ENCODE assay signal across 10 cellular contexts in genomic region chr4:87498446-87498900, GRCh38. TPM values are rescaled to one million over a fixed set of nuclear protein-coding genes. Genes with fewer than 3 reads are reported as not detected.
DNase-seq lines count a peak whose midpoint lies in the region; ATAC-seq and TF ChIP-seq lines count a peak whose summit lies in the region.
"Had no signal": no experiment of that assay in that cellular context is flagged by ENCODE, and none has a peak within 500 bp of the region (broad histone marks: within the 10 kb centered on the region; RNA-seq: fewer than 3 reads in every experiment).

No MANE protein-coding gene starts in this region.

- no peak for TF ChIP-seq CTCF in VCaP (conservative IDR thresholded peaks at IDR 0.05)
- no peak for TF ChIP-seq CTCF in gastrocnemius medialis (IDR thresholded peaks at IDR 0.05 in 4 of 5, conservative IDR thresholded peaks at IDR 0.05 in 1 of 5)
- TF ChIP-seq CTCF in glutamatergic neuron (IDR thresholded peaks at IDR 0.05; ENCODE audit: partially characterized antibody, unreplicated experiment) = no peak

- no peak overlapping the region for H3K4me3 ChIP-seq in gastrocnemius medialis

- no peaks in the 10 kb centered on the region for H3K36me3 Mint-ChIP-seq in glutamatergic neuron (ENCODE audit: unreplicated experiment)

- H3K4me1 ChIP-seq in gastrocnemius medialis = peaks cover 0 to 39% of the 10 kb centered on the region in 2 donors

- H3K27me3 Mint-ChIP-seq in glutamatergic neuron (ENCODE audit: unreplicated experiment) = no peaks in the 10 kb centered on the region

- no peaks in the 10 kb centered on the region for H3K27me3 ChIP-seq in gastrocnemius medialis

- no peak overlapping the region for H3K4me3 Mint-ChIP-seq in glutamatergic neuron (ENCODE audit: unreplicated experiment)

- no peak for TF ChIP-seq POLR2A in gastrocnemius medialis (IDR thresholded peaks at IDR 0.05)

- no peaks in the 10 kb centered on the region for H3K9me3 Mint-ChIP-seq in glutamatergic neuron (ENCODE audit: unreplicated experiment)

- DNase-seq in gastrocnemius medialis (no peak), SKM-1 treated with dmso at 0.1 percent for 144 hours (lab: John Stamatoyannopoulos, UW; ENCODE audit: unreplicated experiment) (no peak), glutamatergic neuron (no peak), hippocampal formation (lab: John Stamatoyannopoulos, UW) (no peak), HuH-7.5 (ENCODE audit: low spot score) (no peak)

- in situ Hi-C loops in gastrocnemius medialis (cut with MboI; ENCODE audit: low sequenced_read_pairs in 4 of 4) = no loop called here

- intact Hi-C loops in gastrocnemius medialis (cut with DNase I; ENCODE audit: low total_unique reads) = no loop called here

- H3K4me1 Mint-ChIP-seq in glutamatergic neuron (ENCODE audit: low read depth, unreplicated experiment) = no peaks in the 10 kb centered on the region

- H3K9me3 ChIP-seq in gastrocnemius medialis = no peaks in the 10 kb centered on the region

- no peak overlapping the region for H3K27ac Mint-ChIP-seq in glutamatergic neuron (ENCODE audit: unreplicated experiment)

- ATAC-seq in GM18520 (IDR thresholded peaks at IDR 0.05; ENCODE audit: unreplicated experiment) (peak; percentile 29), HG02571 (IDR thresholded peaks at IDR 0.05; ENCODE audit: unreplicated experiment) (peak; percentile 40), gastrocnemius medialis (peak; percentile 15 to 26)

- H3K27ac ChIP-seq in VCaP (peak overlapping the region; percentile 90), gastrocnemius medialis (peak overlapping the region; percentile 44 to 61 (median 56))
- H3K27ac ChIP-seq: KMS-11 had no signal

- H3K36me3 ChIP-seq in gastrocnemius medialis = peaks cover 4 to 14% of the 10 kb centered on the region in 2 donors

RNA-seq across cellular contexts. Expression of gene SPARCL1, which starts 30.7 kb away (rescaled TPM):
- total RNA-seq in gastrocnemius medialis (100 to 1,000 TPM; 225 to 357 (median 273) TPM), glutamatergic neuron (ENCODE audit: unreplicated experiment) (not detected)
- total RNA-seq: bronchial epithelial cell had no signal

Comparison
In these comparisons a context has a peak if more than half of its experiments do, and no peak if none do; other contexts are left out.
1. RNA of gene SPARCL1, which starts 30.7 kb away (total RNA-seq): 225 to 357 TPM in gastrocnemius medialis; not detected in glutamatergic neuron (single experiment); every median in the first group is over 100 times any median in the second.
2. Peak in every context shown above with its lines, with median percentiles within 50 percentile points of each other: ATAC-seq.